Comparison of ENCODE assay signal across 16 cellular contexts in the genomic region with DNA sequence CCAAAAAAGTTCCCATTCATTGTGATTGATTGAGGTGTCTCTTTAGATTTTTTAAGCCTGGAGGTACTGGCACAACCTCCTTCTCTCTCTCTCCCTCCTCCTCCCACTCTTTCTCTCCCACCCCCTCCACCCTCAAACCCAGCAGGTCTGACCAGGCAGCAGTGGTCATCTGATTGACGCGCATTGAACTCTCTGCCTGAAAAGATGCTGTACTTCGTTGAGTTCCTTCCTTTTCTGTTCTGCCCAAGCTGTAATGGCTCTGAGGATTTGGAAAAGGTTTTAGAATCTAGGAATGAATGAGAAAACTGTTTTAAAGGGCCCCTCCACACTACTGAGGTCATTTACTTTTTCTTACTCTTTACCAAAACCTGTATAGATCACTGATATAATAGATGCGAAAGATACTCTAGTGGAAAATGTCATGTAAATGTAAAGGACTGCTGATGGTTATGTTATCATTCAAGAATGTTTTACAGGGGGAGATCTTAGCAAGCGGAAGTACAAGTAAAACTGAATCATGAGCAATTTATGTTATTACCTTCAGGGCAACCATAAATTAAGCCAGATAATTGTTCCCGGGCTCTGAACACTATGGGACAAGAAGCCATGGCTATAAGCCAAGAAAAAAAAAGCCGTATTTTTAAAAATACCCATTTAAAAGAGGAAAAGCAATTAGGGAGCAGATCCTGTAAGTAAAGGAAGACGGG. TPM values are rescaled to one million over a fixed set of nuclear protein-coding genes. Genes with fewer than 3 reads are reported as not detected.
DNase-seq lines count a peak whose midpoint lies in the region; ATAC-seq and TF ChIP-seq lines count a peak whose summit lies in the region.
"Had no signal": no experiment of that assay in that cellular context is flagged by ENCODE, and none has a peak within 500 bp of the region (broad histone marks: within the 10 kb centered on the region; RNA-seq: fewer than 3 reads in every experiment).

No MANE protein-coding gene starts in this region.

- no peak for ATAC-seq in activated naive CD4-positive, alpha-beta T cell treated with anti-CD3 and anti-CD28 coated beads, Interleukin-2, amount 50 U/mL, for 72 hours
- ATAC-seq in stimulated activated memory B cell treated with anti-CD40 and anti-IgM and Interleukin-4, amounts not matched to agents 10 μg/mL and 1 μg/mL and 100 μg/mL, for 72 hours, result no peak
- ATAC-seq: stimulated activated effector memory CD8-positive, alpha-beta T cell treated with anti-CD3 and anti-CD28 coated beads, Interleukin-12 subunit alpha, Interleukin-12 subunit beta, amount 100 ng/mL, for 72 hours had no signal

- TF ChIP-seq CTCF in epithelial cell of esophagus (IDR thresholded peaks at IDR 0.05; ENCODE audit: insufficient read depth, low read depth, low read length, missing control alignments) (no peak), mesothelial cell of epicardium (IDR thresholded peaks at IDR 0.05; ENCODE audit: unreplicated experiment) (no peak), GM13976 (IDR thresholded peaks at IDR 0.05; ENCODE audit: borderline replicate concordance, control extremely low read depth, extremely low read depth, insufficient read depth, missing control alignments) (no peak)

- H3K27me3 Mint-ChIP-seq in mesothelial cell of epicardium (ENCODE audit: low read depth), result peaks cover 11% of the 10 kb centered on the region
- peaks cover 18% of the 10 kb centered on the region for H3K27me3 Mint-ChIP-seq in stimulated activated memory B cell treated with anti-CD40 and anti-IgM and Interleukin-4, amounts not matched to agents 10 μg/mL and 1 μg/mL and 100 μg/mL, for 72 hours
- H3K27me3 Mint-ChIP-seq: brain had no signal

- peak overlapping the region; percentile 88 for H3K27ac Mint-ChIP-seq in mesothelial cell of epicardium
- no peak overlapping the region for H3K27ac Mint-ChIP-seq in activated naive CD4-positive, alpha-beta T cell treated with anti-CD3 and anti-CD28 coated beads, Interleukin-2, amount 50 U/mL, for 72 hours
- H3K27ac Mint-ChIP-seq in stimulated activated memory B cell treated with anti-CD40 and anti-IgM and Interleukin-4, amounts not matched to agents 10 μg/mL and 1 μg/mL and 100 μg/mL, for 72 hours, result no peak overlapping the region
- H3K27ac Mint-ChIP-seq: brain; stimulated activated effector memory CD8-positive, alpha-beta T cell treated with anti-CD3 and anti-CD28 coated beads, Interleukin-12 subunit alpha, Interleukin-12 subunit beta, amount 100 ng/mL, for 72 hours had no signal

- DNase-seq in EH (ENCODE audit: low read depth) (peak; percentile 92), NCI-H69 (lab: John Stamatoyannopoulos, UW) (peak; percentile 48), epithelial cell of esophagus (ENCODE audit: low read depth) (peak; percentile 52), mesothelial cell of epicardium (ENCODE audit: low spot score in 2 of 2, unreplicated experiment in 2 of 2) (no peak), GM13976 (ENCODE audit: low spot score) (no peak), SHP77 treated with DMSO at 0.1 percent for 48 hours (lab: John Stamatoyannopoulos, UW) (no peak)
- DNase-seq in activated naive CD4-positive, alpha-beta T cell treated with anti-CD3 and anti-CD28 coated beads, Interleukin-2, amount 50 U/mL, for 72 hours (ENCODE audit: low spot score in 2 of 2), result no peak
- DNase-seq: C1 segment of cervical spinal cord, DMS53, left ventricle myocardium inferior, posterior cingulate gyrus, thyroid gland had no signal

- H3K36me3 Mint-ChIP-seq in mesothelial cell of epicardium, result no peaks in the 10 kb centered on the region
- peaks cover 0 to 5% of the 10 kb centered on the region in 2 donors for H3K36me3 Mint-ChIP-seq in activated naive CD4-positive, alpha-beta T cell treated with anti-CD3 and anti-CD28 coated beads, Interleukin-2, amount 50 U/mL, for 72 hours
- no peaks in the 10 kb centered on the region for H3K36me3 Mint-ChIP-seq in stimulated activated memory B cell treated with anti-CD40 and anti-IgM and Interleukin-4, amounts not matched to agents 10 μg/mL and 1 μg/mL and 100 μg/mL, for 72 hours
- H3K36me3 Mint-ChIP-seq: brain; stimulated activated effector memory CD8-positive, alpha-beta T cell treated with anti-CD3 and anti-CD28 coated beads, Interleukin-12 subunit alpha, Interleukin-12 subunit beta, amount 100 ng/mL, for 72 hours had no signal

- H3K9me3 Mint-ChIP-seq in mesothelial cell of epicardium, result peaks cover 3% of the 10 kb centered on the region
- peaks cover 3 to 9% of the 10 kb centered on the region in 2 donors for H3K9me3 Mint-ChIP-seq in activated naive CD4-positive, alpha-beta T cell treated with anti-CD3 and anti-CD28 coated beads, Interleukin-2, amount 50 U/mL, for 72 hours
- peaks cover 10% of the 10 kb centered on the region for H3K9me3 Mint-ChIP-seq in stimulated activated memory B cell treated with anti-CD40 and anti-IgM and Interleukin-4, amounts not matched to agents 10 μg/mL and 1 μg/mL and 100 μg/mL, for 72 hours

- H3K4me1 Mint-ChIP-seq in mesothelial cell of epicardium, result peaks cover 38% of the 10 kb centered on the region
- no peaks in the 10 kb centered on the region for H3K4me1 Mint-ChIP-seq in stimulated activated memory B cell treated with anti-CD40 and anti-IgM and Interleukin-4, amounts not matched to agents 10 μg/mL and 1 μg/mL and 100 μg/mL, for 72 hours
- H3K4me1 Mint-ChIP-seq: stimulated activated effector memory CD8-positive, alpha-beta T cell treated with anti-CD3 and anti-CD28 coated beads, Interleukin-12 subunit alpha, Interleukin-12 subunit beta, amount 100 ng/mL, for 72 hours had no signal

- no peak overlapping the region for H3K4me3 Mint-ChIP-seq in mesothelial cell of epicardium
- no peak overlapping the region for H3K4me3 Mint-ChIP-seq in stimulated activated memory B cell treated with anti-CD40 and anti-IgM and Interleukin-4, amounts not matched to agents 10 μg/mL and 1 μg/mL and 100 μg/mL, for 72 hours
- H3K4me3 Mint-ChIP-seq: brain; stimulated activated effector memory CD8-positive, alpha-beta T cell treated with anti-CD3 and anti-CD28 coated beads, Interleukin-12 subunit alpha, Interleukin-12 subunit beta, amount 100 ng/mL, for 72 hours had no signal

- in situ Hi-C loops in GM13976 (cut with MboI; ENCODE audit: low sequenced_read_pairs, unreplicated experiment), result no loop called here

- no peak overlapping the region for H3K4me3 ChIP-seq in epithelial cell of esophagus (ENCODE audit: low read length)
- H3K4me3 ChIP-seq: hepatocyte, left ventricle myocardium inferior, thyroid gland had no signal

RNA-seq across cellular contexts. Expression of gene DYRK1A, which starts 25.2 kb away (rescaled TPM):
- 77.2 to 79.7 TPM (median 78.7 TPM) in 3 replicates for total RNA-seq in mesothelial cell of epicardium
- 10 to 100 TPM; 65.5 to 87.9 TPM for total RNA-seq in activated naive CD4-positive, alpha-beta T cell treated with anti-CD3 and anti-CD28 coated beads, Interleukin-2, amount 50 U/mL, for 72 hours

Comparison
In these comparisons a context has a peak if more than half of its experiments do, and no peak if none do; other contexts are left out.
1. DNase-seq: peak in EH (single experiment), NCI-H69 (single experiment) and epithelial cell of esophagus (single experiment); none in mesothelial cell of epicardium (0 of 2), activated naive CD4-positive, alpha-beta T cell treated with anti-CD3 and anti-CD28 coated beads, Interleukin-2, amount 50 U/mL, for 72 hours (0 of 2), GM13976 (single experiment) and SHP77 treated with DMSO at 0.1 percent for 48 hours (single experiment).